Comparison of ENCODE assay signal across 8 cellular contexts in genomic region chr1:32817815-32818786, GRCh38. TPM values are rescaled to one million over a fixed set of nuclear protein-coding genes. Genes with fewer than 3 reads are reported as not detected.
A peak's percentile ranks its signal among the peaks of the same experiment; 100 is the strongest.
DNase-seq lines count a peak whose midpoint lies in the region; ATAC-seq and TF ChIP-seq lines count a peak whose summit lies in the region.

No MANE protein-coding gene starts in this region.

- H3K27me3 ChIP-seq in Peyer's patch (no peaks in the 10 kb centered on the region), neural cell (ENCODE audit: insufficient read depth, low read depth, low read length) (no peaks in the 10 kb centered on the region), vagina (no peaks in the 10 kb centered on the region)

- peak overlapping the region; percentile 95 for H3K9ac ChIP-seq in neural cell (ENCODE audit: low read length)

- H3K4me3 ChIP-seq in Peyer's patch (peak overlapping the region; percentile 76 to 93 (median 84)), neural cell (ENCODE audit: low read length) (peak overlapping the region; percentile 99), vagina (peak overlapping the region; percentile 91 to 97)

- peaks cover 21% of the 10 kb centered on the region for H3K36me3 Mint-ChIP-seq in activated naive CD4-positive, alpha-beta T cell treated with anti-CD3 and anti-CD28 coated beads, Interleukin-2, amount 50 U/mL, for 24 hours

- TF ChIP-seq CTCF in Peyer's patch (IDR thresholded peaks at IDR 0.05) (no peak), neural cell (IDR thresholded peaks at IDR 0.05; ENCODE audit: poor library complexity, severe bottlenecking) (no peak), vagina (IDR thresholded peaks at IDR 0.05) (no peak)

- H3K4me2 ChIP-seq in neural cell (ENCODE audit: low read length): peak overlapping the region; percentile 98

- H3K4me1 Mint-ChIP-seq in activated naive CD4-positive, alpha-beta T cell treated with anti-CD3 and anti-CD28 coated beads, Interleukin-2, amount 50 U/mL, for 24 hours: peaks cover 60% of the 10 kb centered on the region

- in situ Hi-C loops in KBM-7 (cut with MboI; ENCODE audit: low pct_unique_long_range_greater_than_20kb, low sequenced_read_pairs): no loop called here

- peak overlapping the region; percentile 97 for H3K4me3 Mint-ChIP-seq in activated naive CD4-positive, alpha-beta T cell treated with anti-CD3 and anti-CD28 coated beads, Interleukin-2, amount 50 U/mL, for 24 hours

- H3K9me2 ChIP-seq in neural cell (ENCODE audit: insufficient read depth, low read length): no peaks in the 10 kb centered on the region

- H3K36me3 ChIP-seq in Peyer's patch (no peaks in the 10 kb centered on the region), neural cell (ENCODE audit: insufficient read depth, low read length) (no peaks in the 10 kb centered on the region), vagina (no peaks in the 10 kb centered on the region)

- H3K4me1 ChIP-seq in Peyer's patch (peaks cover 0 to 30% (median 7%) of the 10 kb centered on the region in 4 donors), vagina (peaks cover 60% of the 10 kb centered on the region)

- H3K27ac ChIP-seq in Peyer's patch (peak overlapping the region; percentile 85 to 97 (median 94)), neural cell (ENCODE audit: low read length) (peak overlapping the region; percentile 94), vagina (peak overlapping the region; percentile 96)

- peak; percentile 10 for ATAC-seq in GM21737 (IDR thresholded peaks at IDR 0.05; ENCODE audit: unreplicated experiment)

- peak overlapping the region; percentile 93 for H2AFZ ChIP-seq in neural cell (ENCODE audit: low read depth, low read length)

- no peak for TF ChIP-seq POLR2A in Peyer's patch (IDR thresholded peaks at IDR 0.05)
- no peak for TF ChIP-seq POLR2A in vagina (IDR thresholded peaks at IDR 0.05)

- H3K9me3 ChIP-seq in Peyer's patch (no peaks in the 10 kb centered on the region), neural cell (ENCODE audit: low read length) (no peaks in the 10 kb centered on the region), vagina (no peaks in the 10 kb centered on the region)

- H3K27me3 Mint-ChIP-seq in activated naive CD4-positive, alpha-beta T cell treated with anti-CD3 and anti-CD28 coated beads, Interleukin-2, amount 50 U/mL, for 24 hours: no peaks in the 10 kb centered on the region

- H3F3A ChIP-seq in neural cell (ENCODE audit: insufficient read depth, low read length, poor library complexity, severe bottlenecking): peaks cover 6% of the 10 kb centered on the region

- peaks cover 48% of the 10 kb centered on the region for H3K79me2 ChIP-seq in neural cell (replicated peaks; ENCODE audit: insufficient read depth, low read length)

- intact Hi-C loops in vagina (cut with DNase I): no loop called here

- H3K9me3 Mint-ChIP-seq in activated naive CD4-positive, alpha-beta T cell treated with anti-CD3 and anti-CD28 coated beads, Interleukin-2, amount 50 U/mL, for 24 hours: no peaks in the 10 kb centered on the region

- TF ChIP-seq RAD21 in neural cell (conservative IDR thresholded peaks at IDR 0.05): no peak

- peak; percentile 29 for DNase-seq in DMS 273 treated with DMSO at 0.1 percent for 48 hours (lab: John Stamatoyannopoulos, UW)
- DNase-seq in KBM-7: peak; percentile 80
- DNase-seq in Peyer's patch: peak; percentile 58 to 81 (median 77)
- DNase-seq in germinal center (ENCODE audit: low spot score): peak; percentile 56
- peak in 1 of 2 donors; percentile 92 for DNase-seq in vagina (ENCODE audit: extremely low spot score in 2 of 2)

- no peaks in the 10 kb centered on the region for H4K20me1 ChIP-seq in neural cell (ENCODE audit: insufficient read depth)

- H3K27ac Mint-ChIP-seq in activated naive CD4-positive, alpha-beta T cell treated with anti-CD3 and anti-CD28 coated beads, Interleukin-2, amount 50 U/mL, for 24 hours: peak overlapping the region; percentile 98

- TF ChIP-seq EP300 in neural cell (conservative IDR thresholded peaks at IDR 0.05; ENCODE audit: poor library complexity, severe bottlenecking): no peak

TF ChIP-seq in neural cell, 6 proteins besides CTCF, POLR2A, EP300 and RAD21:
- no peak for TF ChIP-seq MXI1 (conservative IDR thresholded peaks at IDR 0.05; ENCODE audit: poor library complexity, severe bottlenecking)
- no peak for TF ChIP-seq SMC3 (conservative IDR thresholded peaks at IDR 0.05; ENCODE audit: poor library complexity)
- peak; percentile 49 for TF ChIP-seq TAF1 (IDR thresholded peaks at IDR 0.05; ENCODE audit: low read depth)
- TF ChIP-seq REST (IDR thresholded peaks at IDR 0.05; ENCODE audit: borderline replicate concordance): no peak

RNA-seq across cellular contexts. Expression of gene S100PBP, which starts 0.6 kb away (rescaled TPM):
- total RNA-seq in Peyer's patch (100 to 1,000 TPM in 1 of 4 donors, 10 to 100 TPM in 3; 44.3 to 178 (median 58.1) TPM), vagina (19.6 TPM)
- polyA plus RNA-seq in neural cell: 63.4 and 77.0 TPM in 2 replicates
- polyA minus RNA-seq in neural cell: 51.4 and 57.8 TPM in 2 replicates

RNA-seq across cellular contexts. Expression of gene YARS1, which starts 0.9 kb away (rescaled TPM):
- total RNA-seq in Peyer's patch: 10 to 100 TPM; 29.6 to 93.3 (median 50.4) TPM
- polyA plus RNA-seq in neural cell: 40.1 and 49.4 TPM in 2 replicates
- polyA minus RNA-seq in neural cell: 49.0 and 51.6 TPM in 2 replicates
- 41.3 TPM for total RNA-seq in vagina

RNA-seq across cellular contexts. Expression of gene FNDC5, which starts 52.6 kb away (rescaled TPM):
- total RNA-seq in Peyer's patch (1 to 10 TPM in 1 of 4 donors, not detected in 3; 1.8 TPM), vagina (4.7 TPM)
- 20.5 and 21.6 TPM in 2 replicates for polyA plus RNA-seq in neural cell
- 18.5 and 20.8 TPM in 2 replicates for polyA minus RNA-seq in neural cell
